In the genomic region with DNA sequence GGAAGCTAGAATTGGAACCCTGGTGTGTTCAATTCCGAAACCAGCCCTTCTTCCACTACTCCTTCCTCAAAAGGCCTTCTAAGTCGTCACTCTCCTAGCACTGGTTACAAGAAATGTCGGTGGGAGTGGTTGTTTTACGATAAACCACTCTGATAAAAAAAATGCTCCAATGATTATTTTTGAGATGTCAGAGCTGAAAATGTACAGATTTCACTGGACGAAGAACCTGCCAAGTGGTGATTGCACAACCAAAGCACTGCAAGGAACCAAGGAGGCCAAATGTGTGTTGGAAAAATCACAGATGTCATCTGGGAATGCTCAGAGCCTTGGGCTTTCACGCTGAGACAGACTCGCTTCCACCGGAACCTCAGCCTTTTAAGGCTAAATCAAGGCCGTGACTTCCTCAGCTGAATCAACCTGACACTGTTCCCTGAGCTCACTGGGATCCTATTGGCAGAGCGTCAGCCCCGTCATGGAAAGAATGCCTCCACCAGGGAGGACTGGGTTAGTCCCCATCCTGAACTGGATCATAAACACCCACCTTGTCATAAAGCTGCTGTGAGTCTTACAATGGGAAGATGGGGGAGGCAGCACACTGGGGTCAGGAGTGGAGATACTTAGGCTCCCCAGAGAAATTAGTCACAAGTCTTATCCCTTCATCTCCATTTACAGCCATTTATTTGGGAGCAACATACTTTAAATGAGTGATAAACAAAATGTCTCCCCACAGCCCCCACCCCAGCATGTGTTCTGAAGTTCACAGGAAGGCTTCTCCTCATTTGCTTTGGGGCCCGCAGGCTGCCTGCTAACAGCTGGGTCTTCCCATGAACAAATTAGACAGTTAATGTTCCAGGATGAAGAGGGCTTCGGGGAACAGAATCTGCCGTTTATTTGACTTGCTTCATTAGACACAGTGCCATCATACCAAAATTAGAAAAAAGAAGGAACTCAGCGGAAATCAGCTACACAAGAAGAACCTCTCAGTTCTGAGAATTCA, we compare ENCODE assay signal across 11 cellular contexts.
DNase-seq lines count a peak whose midpoint lies in the region; ATAC-seq, FAIRE-seq and TF ChIP-seq lines count a peak whose summit lies in the region.
"Had no signal": no experiment of that assay in that cellular context is flagged by ENCODE, and none has a peak within 500 bp of the region (broad histone marks: within the 10 kb centered on the region; RNA-seq: fewer than 3 reads in every experiment).

No MANE protein-coding gene starts in this region.

- peaks cover 4% of the 10 kb centered on the region; the same call in 1 of the 2 replicates for H3K9me3 ChIP-seq in BLaER1
- H3K9me3 ChIP-seq in astrocyte (ENCODE audit: insufficient read depth, low read depth, low read length): no peaks in the 10 kb centered on the region
- no peaks in the 10 kb centered on the region for H3K9me3 ChIP-seq in right atrium auricular region

- POLR2A ChIA-PET in RWPE1 (lab: Yijun Ruan, JAX; ENCODE audit: low non-redundant PET): no interaction called here

- CTCF ChIA-PET in RWPE1 (lab: Yijun Ruan, JAX): no interaction called here
- CTCF ChIA-PET in Calu3 (lab: Charles Lee): no interaction called here

- H3K36me3 Mint-ChIP-seq in astrocyte (ENCODE audit: low read depth, unreplicated experiment): no peaks in the 10 kb centered on the region
- no peaks in the 10 kb centered on the region for H3K36me3 Mint-ChIP-seq in Calu3 (ENCODE audit: insufficient read depth, unreplicated experiment)

- H3K9ac ChIP-seq in BLaER1: no peak overlapping the region
- no peak overlapping the region for H3K9ac ChIP-seq in astrocyte (ENCODE audit: low read length)

- H3K9me3 Mint-ChIP-seq in astrocyte (ENCODE audit: unreplicated experiment): peaks cover 2% of the 10 kb centered on the region
- H3K9me3 Mint-ChIP-seq in Calu3 (ENCODE audit: low read depth, unreplicated experiment): peaks cover 7% of the 10 kb centered on the region

- DNase-seq in astrocyte (ENCODE audit: low read depth) (peak; percentile 10), right atrium auricular region (ENCODE audit: low spot score) (peak; percentile 97), retina (peak; percentile 34), RWPE1 (ENCODE audit: low spot score) (no peak), Calu3 (no peak)
- DNase-seq: activated CD4-positive, alpha-beta T cell treated with anti-CD3 and anti-CD28 coated beads for 1 hour; DMS 273 treated with DMSO at 0.1 percent for 48 hours; NCI-H69 had no signal

- H4K20me1 ChIP-seq in BLaER1: no peaks in the 10 kb centered on the region
- H4K20me1 ChIP-seq in astrocyte (ENCODE audit: insufficient read depth, low read length): no peaks in the 10 kb centered on the region

- H3K27ac Mint-ChIP-seq in astrocyte (ENCODE audit: unreplicated experiment) (no peak overlapping the region), Calu3 (ENCODE audit: unreplicated experiment) (no peak overlapping the region)

- no peak for ATAC-seq in HG03025 (IDR thresholded peaks at IDR 0.05; ENCODE audit: low FRiP score, unreplicated experiment)
- no peak for ATAC-seq in HG03442 (IDR thresholded peaks at IDR 0.05; ENCODE audit: unreplicated experiment)

- peak overlapping the region; percentile 33 for H3K27ac ChIP-seq in BLaER1
- no peak overlapping the region for H3K27ac ChIP-seq in astrocyte (ENCODE audit: low read depth, low read length)
- peak overlapping the region; percentile 73 to 78 for H3K27ac ChIP-seq in right atrium auricular region
- H3K27ac ChIP-seq in RWPE1: no peak overlapping the region

- peaks cover 5% of the 10 kb centered on the region for H3K4me1 Mint-ChIP-seq in astrocyte (ENCODE audit: low read depth, unreplicated experiment)
- H3K4me1 Mint-ChIP-seq in Calu3 (ENCODE audit: low read depth, unreplicated experiment): no peaks in the 10 kb centered on the region

- intact Hi-C loops in Calu3 (cut with micrococcal nuclease; ENCODE audit: unreplicated experiment): no loop called here

- peak overlapping the region; percentile 78 for H3K4me2 ChIP-seq in BLaER1
- no peak overlapping the region for H3K4me2 ChIP-seq in astrocyte (ENCODE audit: low read length)

- no TSS peak for BruUV-seq in Calu3 (replicated peaks; lab: Mats Ljungman, UMichigan)

- H3K4me3 Mint-ChIP-seq in astrocyte (ENCODE audit: unreplicated experiment): no peak overlapping the region
- H3K4me3 Mint-ChIP-seq in Calu3 (ENCODE audit: low read depth, unreplicated experiment): no peak overlapping the region

- H3K36me3 ChIP-seq in BLaER1 (no peaks in the 10 kb centered on the region), astrocyte (ENCODE audit: insufficient read depth, low read length) (no peaks in the 10 kb centered on the region), right atrium auricular region (no peaks in the 10 kb centered on the region)

- H3K4me1 ChIP-seq in BLaER1: peaks cover 37% of the 10 kb centered on the region
- H3K4me1 ChIP-seq in astrocyte (ENCODE audit: insufficient read depth, low read length): no peaks in the 10 kb centered on the region
- peaks cover 0 to 14% of the 10 kb centered on the region in 2 donors for H3K4me1 ChIP-seq in right atrium auricular region

- TF ChIP-seq CTCF in astrocyte (IDR thresholded peaks at IDR 0.05; ENCODE audit: insufficient read depth, low read depth, low read length) (no peak), right atrium auricular region (IDR thresholded peaks at IDR 0.05) (no peak), RWPE1 (conservative IDR thresholded peaks at IDR 0.05; ENCODE audit: low read depth) (no peak), Calu3 (IDR thresholded peaks at IDR 0.05; ENCODE audit: unreplicated experiment) (no peak)

- peaks cover 4% of the 10 kb centered on the region for H3K27me3 Mint-ChIP-seq in astrocyte (ENCODE audit: low read depth, unreplicated experiment)
- H3K27me3 Mint-ChIP-seq in Calu3 (ENCODE audit: unreplicated experiment): no peaks in the 10 kb centered on the region

- 0 out of 2 replicates have a peak overlapping the region, but pooled peaks have one; percentile 10 for H3K4me3 ChIP-seq in BLaER1
- H3K4me3 ChIP-seq in astrocyte (ENCODE audit: insufficient read depth, low read depth, low read length): no peak overlapping the region
- no peak overlapping the region for H3K4me3 ChIP-seq in right atrium auricular region

- peak; percentile 69 for FAIRE-seq in astrocyte (lab: Jason Lieb, UNC)

- H2AFZ ChIP-seq in astrocyte (ENCODE audit: low read depth, low read length): no peak overlapping the region

- no peaks in the 10 kb centered on the region for H3K79me2 ChIP-seq in astrocyte (ENCODE audit: insufficient read depth, low read length)

- H3K27me3 ChIP-seq in BLaER1 (no peaks in the 10 kb centered on the region), astrocyte (ENCODE audit: insufficient read depth, low read length) (no peaks in the 10 kb centered on the region), right atrium auricular region (no peaks in the 10 kb centered on the region)

Comparison
In these comparisons a context has a peak if more than half of its experiments do, and no peak if none do; other contexts are left out.
1. H3K27ac ChIP-seq: peak in BLaER1 (single experiment) and right atrium auricular region (2 of 2); none in astrocyte (single experiment) and RWPE1 (single experiment).
2. DNase-seq: peak in astrocyte (single experiment), right atrium auricular region (single experiment) and retina (single experiment); none in RWPE1 (single experiment) and Calu3 (single experiment).